ENCODE assay signal across 20 cellular contexts in genomic region chr2:66550826-66551225, GRCh38.
"Had no signal": no experiment of that assay in that cellular context is flagged by ENCODE, and none has a peak within 500 bp of the region (broad histone marks: within the 10 kb centered on the region; RNA-seq: fewer than 3 reads in every experiment).

No MANE protein-coding gene starts in this region.

- H3K9me3 ChIP-seq: colonic mucosa, ovary, thyroid gland had no signal

- H3K27me3 ChIP-seq: colonic mucosa, hepatocyte, ovary, thyroid gland had no signal

- H3K4me3 ChIP-seq: colonic mucosa, hepatocyte, lung, ovary, thyroid gland had no signal

- H3K4me2 ChIP-seq: hepatocyte had no signal

- H3K27ac Mint-ChIP-seq: endodermal cell; naive thymus-derived CD4-positive, alpha-beta T cell had no signal

- H3K36me3 ChIP-seq: colonic mucosa, ovary, thyroid gland had no signal

- H3K4me3 Mint-ChIP-seq: endodermal cell; naive thymus-derived CD4-positive, alpha-beta T cell; neural crest cell had no signal

- H3K27ac ChIP-seq: colonic mucosa, hepatocyte, ovary, thyroid gland had no signal

- ATAC-seq: left colon; left ventricle myocardium superior; naive thymus-derived CD4-positive, alpha-beta T cell; right cardiac atrium had no signal

- H3K36me3 Mint-ChIP-seq: naive thymus-derived CD4-positive, alpha-beta T cell had no signal

- DNase-seq: caudate nucleus; colonic mucosa; dermis blood vessel endothelial cell; endodermal cell; foreskin melanocyte; head of caudate nucleus; left colon; left ventricle myocardium superior; mesendoderm; naive thymus-derived CD4-positive, alpha-beta T cell; nucleus accumbens; ovary; right cardiac atrium; small intestine; stimulated activated CD4-positive, alpha-beta T cell treated with anti-CD3 and anti-CD28 coated beads, Interleukin-12 subunit alpha, Interleukin-12 subunit beta, amount 100 ng/mL, for 4 hours; stimulated activated naive CD4-positive, alpha-beta T cell treated with Interleukin-2 at 50 U/mL for 16 hours; thyroid gland had no signal

- H2AFZ ChIP-seq: hepatocyte had no signal

- H3K9me3 Mint-ChIP-seq: endodermal cell, neural crest cell had no signal

- FAIRE-seq: small intestine had no signal

- H3K4me1 ChIP-seq: colonic mucosa had no signal
